Comparison of ENCODE assay signal across 11 cellular contexts in genomic region chr12:16198884-16199283, GRCh38.
DNase-seq lines count a peak whose midpoint lies in the region; ATAC-seq, FAIRE-seq and TF ChIP-seq lines count a peak whose summit lies in the region.
"Had no signal": no experiment of that assay in that cellular context is flagged by ENCODE, and none has a peak within 500 bp of the region (broad histone marks: within the 10 kb centered on the region; RNA-seq: fewer than 3 reads in every experiment).

No MANE protein-coding gene starts in this region.

- POLR2A ChIA-PET in H1 (lab: Charles Lee; ENCODE audit: partially characterized antibody), result no interaction called here

- intact Hi-C loops in psoas muscle (cut with DNase I) (no loop called here), mucosa of descending colon (cut with DNase I, micrococcal nuclease) (no loop called here)

- no peaks in the 10 kb centered on the region for H3K27me3 ChIP-seq in H1 (replicated peaks in 1 of 4; ENCODE audit: control insufficient read depth in 3 of 4, extremely low read depth in 1 of 4, insufficient read depth in 3 of 4, low read length in 3 of 4)
- H3K27me3 ChIP-seq in psoas muscle (ENCODE audit: insufficient read depth in 3 of 3, low read length in 2 of 3), result no peaks in the 10 kb centered on the region

- peak in 1 of 2 experiments; percentile 2; a peak in 1 of 4 replicates for TF ChIP-seq RAD21 in H1 (IDR thresholded peaks at IDR 0.05 in 1 of 2, conservative IDR thresholded peaks at IDR 0.05 in 1 of 2; ENCODE audit: low read depth in 2 of 2, low read length in 2 of 2)

- peak overlapping the region; percentile 68; the same call in 1 of the 2 replicates for H2AFZ ChIP-seq in H1 (ENCODE audit: low read length)

- H4K5ac ChIP-seq in H1 (ENCODE audit: insufficient read length, low read depth, low read length), result no peak overlapping the region

- no peaks in the 10 kb centered on the region for H3K36me3 ChIP-seq in H1 (ENCODE audit: control insufficient read depth in 2 of 4, insufficient read depth in 4 of 4, low read length in 3 of 4)
- no peaks in the 10 kb centered on the region for H3K36me3 ChIP-seq in psoas muscle (ENCODE audit: insufficient read depth in 1 of 2, low read depth in 1 of 2)
- no peaks in the 10 kb centered on the region for H3K36me3 ChIP-seq in mucosa of descending colon (ENCODE audit: low read depth)

- no peak overlapping the region for H3K4ac ChIP-seq in H1 (replicated peaks; ENCODE audit: insufficient read length, low read depth, low read length)

- TF ChIP-seq CTCF in H1 (IDR thresholded peaks at IDR 0.05; ENCODE audit: control extremely low read depth in 1 of 3, insufficient read depth in 1 of 3, low read depth in 1 of 3, low read length in 3 of 3) (peak in 1 of 3 experiments; percentile 6; a peak in 1 of 4 replicates), psoas muscle (IDR thresholded peaks at IDR 0.05) (no peak), mucosa of descending colon (IDR thresholded peaks at IDR 0.05) (no peak)

- no peak overlapping the region for H3K23ac ChIP-seq in H1 (ENCODE audit: insufficient read length)

- peak; percentile 96 for ATAC-seq in GM18870 (IDR thresholded peaks at IDR 0.05; ENCODE audit: unreplicated experiment)
- ATAC-seq in HG02610 (IDR thresholded peaks at IDR 0.05; ENCODE audit: unreplicated experiment), result peak; percentile 95
- peak; percentile 66 for ATAC-seq in HG03575 (IDR thresholded peaks at IDR 0.05; ENCODE audit: extremely low read depth, insufficient number of reproducible peaks, low FRiP score, unreplicated experiment)
- no peak for ATAC-seq in psoas muscle
- ATAC-seq in mucosa of descending colon, result no peak

- no peak for TF ChIP-seq EP300 in H1 (IDR thresholded peaks at IDR 0.05; ENCODE audit: borderline replicate concordance in 1 of 2, low read depth in 2 of 2, low read length in 2 of 2)

- H3K4me2 ChIP-seq in H1 (ENCODE audit: insufficient read depth in 1 of 2, low read depth in 2 of 2, low read length in 2 of 2), result no peak overlapping the region

- H3K9ac ChIP-seq in H1 (replicated peaks in 1 of 4; ENCODE audit: extremely low read depth in 1 of 4, low read depth in 3 of 4, low read length in 3 of 4), result no peak overlapping the region

- H3K18ac ChIP-seq in H1 (ENCODE audit: extremely low read depth, low read length), result no peak overlapping the region

- CTCF ChIA-PET in H1 (lab: Charles Lee; ENCODE audit: partially characterized antibody), result interaction anchor here (1.0 to 1.3 kb wide), 2 partner anchors 10 to 695 kb away, joined by 3 read pairs; no protein-coding TSS in a partner anchor

- DNase-seq in H1 (ENCODE audit: low read depth in 1 of 2, low spot score in 2 of 2), result peak in 1 of 2 experiments; percentile 47
- no peak for DNase-seq in psoas muscle
- DNase-seq in NCI-H774 (lab: John Stamatoyannopoulos, UW), result no peak
- DNase-seq in mucosa of descending colon, result no peak
- DNase-seq in superior temporal gyrus (ENCODE audit: extremely low spot score), result no peak
- DNase-seq: foreskin melanocyte, occipital lobe, T-helper 1 cell had no signal

- H2AK5ac ChIP-seq in H1 (ENCODE audit: low read depth, low read length), result no peak overlapping the region

- no peaks in the 10 kb centered on the region for H3K79me2 ChIP-seq in H1 (ENCODE audit: control insufficient read depth in 1 of 2, insufficient read depth in 2 of 2, low read length in 2 of 2)

- H2BK20ac ChIP-seq in H1 (ENCODE audit: low read length), result no peak overlapping the region

- H3K9me3 ChIP-seq in H1 (ENCODE audit: insufficient read depth in 2 of 2, low read depth in 1 of 2, low read length in 1 of 2) (no peaks in the 10 kb centered on the region), psoas muscle (no peaks in the 10 kb centered on the region), mucosa of descending colon (peaks cover 3% of the 10 kb centered on the region)

- H3K4me1 ChIP-seq in H1 (replicated peaks in 1 of 4; ENCODE audit: control insufficient read depth in 3 of 4, insufficient read depth in 4 of 4, low read length in 3 of 4) (no peaks in the 10 kb centered on the region), psoas muscle (no peaks in the 10 kb centered on the region), mucosa of descending colon (ENCODE audit: low read depth) (no peaks in the 10 kb centered on the region)

- WGBS in H1 (ENCODE audit: extremely low coverage in 1 of 2, insufficient coverage in 1 of 2, insufficient read length in 1 of 2, insufficient replicate concordance in 2 of 2, low coverage in 1 of 2, low lambda C conversion rate in 2 of 2, missing lambda C conversion rate in 1 of 2), 2 experiments, result 52% methylated on average over 3 of the region's 3 CpGs; no CpG with 5 or more reads in 1 of the 2 experiments
- WGBS in psoas muscle, 3 donors, result 37 to 42% (median 40%) methylated on average over 3 of the region's 3 CpGs

- H2BK15ac ChIP-seq in H1 (ENCODE audit: low read length), result no peak overlapping the region

- no peaks in the 10 kb centered on the region for H3K79me1 ChIP-seq in H1 (ENCODE audit: low read depth, low read length)

- H3K4me3 ChIP-seq in H1 (ENCODE audit: extremely low read depth in 1 of 4, insufficient read depth in 2 of 4, low read depth in 3 of 4, low read length in 4 of 4), result no peak overlapping the region
- H3K4me3 ChIP-seq in psoas muscle, result no peak overlapping the region
- no peak overlapping the region for H3K4me3 ChIP-seq in mucosa of descending colon

- no peak for TF ChIP-seq POLR2A in H1 (IDR thresholded peaks at IDR 0.05; ENCODE audit: control extremely low read depth in 1 of 2, low read depth in 2 of 2, low read length in 2 of 2)

- no peak overlapping the region for H2BK5ac ChIP-seq in H1 (ENCODE audit: low read depth, low read length)

- no peak overlapping the region for H3K27ac ChIP-seq in H1 (ENCODE audit: low read depth, low read length)
- no peak overlapping the region for H3K27ac ChIP-seq in psoas muscle

- no peaks in the 10 kb centered on the region for H3K23me2 ChIP-seq in H1 (ENCODE audit: low read depth, low read length)

- no peak overlapping the region for H2BK12ac ChIP-seq in H1 (ENCODE audit: low read depth, low read length)

- H4K91ac ChIP-seq in H1 (replicated peaks; ENCODE audit: insufficient read length, low read length), result no peak overlapping the region

- no peak overlapping the region for H4K8ac ChIP-seq in H1 (ENCODE audit: extremely low read depth, insufficient read depth, low read length)

- H4K20me1 ChIP-seq in H1 (replicated peaks in 1 of 2; ENCODE audit: control insufficient read depth in 1 of 2, insufficient read depth in 2 of 2, low read length in 2 of 2), result no peaks in the 10 kb centered on the region

- H2BK120ac ChIP-seq in H1 (replicated peaks; ENCODE audit: low read depth, low read length), result no peak overlapping the region

- no peak overlapping the region for H3K56ac ChIP-seq in H1 (replicated peaks; ENCODE audit: insufficient read length, low read depth, low read length)

- no peak overlapping the region for H3K14ac ChIP-seq in H1 (ENCODE audit: insufficient read length)

- no peak for FAIRE-seq in H1 (lab: Jason Lieb, UNC)

TF ChIP-seq in H1, 55 proteins besides CTCF, POLR2A, EP300 and RAD21 (continues in another document):
- 0 out of 2 replicates have a peak, but pooled peaks have one; percentile 21 for TF ChIP-seq MAX (IDR thresholded peaks at IDR 0.05)
- no peak for TF ChIP-seq CHD2 (IDR thresholded peaks at IDR 0.05; ENCODE audit: low read length)
- TF ChIP-seq BCL11A (IDR thresholded peaks at IDR 0.05; ENCODE audit: low read depth in 2 of 2, low read length in 2 of 2), result no peak

Comparison
In these comparisons a context has a peak if more than half of its experiments do, and no peak if none do; other contexts are left out.
1. ATAC-seq: peak in GM18870 (single experiment), HG02610 (single experiment) and HG03575 (single experiment); none in psoas muscle (0 of 4) and mucosa of descending colon (single experiment).